Comparison of ENCODE assay signal across 1 cellular context in genomic region chr11:34339149-34340064, GRCh38.
TF ChIP-seq lines count a peak whose summit lies in the region.

No MANE protein-coding gene starts in this region.

TF ChIP-seq in HepG2, 621 proteins besides CTCF, POLR2A, EP300 and RAD21 (continued from another document and continues in another):
- no peak for TF ChIP-seq ZBTB2 (CRISPR knock-in tag; IDR thresholded peaks at IDR 0.05; ENCODE audit: low read depth)
- TF ChIP-seq ZMAT5 (CRISPR knock-in tag; IDR thresholded peaks at IDR 0.05; ENCODE audit: borderline replicate concordance, low read depth): no peak
- TF ChIP-seq TBL1XR1 (IDR thresholded peaks at IDR 0.05; ENCODE audit: borderline replicate concordance, low read length, partially characterized antibody): no peak
- TF ChIP-seq ZKSCAN5 (CRISPR knock-in tag; IDR thresholded peaks at IDR 0.05): no peak
- no peak for TF ChIP-seq SIN3B (IDR thresholded peaks at IDR 0.05; ENCODE audit: low read length)
- no peak for TF ChIP-seq CHD2 (IDR thresholded peaks at IDR 0.05; ENCODE audit: low read depth, low read length)
- no peak for TF ChIP-seq SMAD3 (CRISPR knock-in tag; IDR thresholded peaks at IDR 0.05)
- peak; percentile 78 for TF ChIP-seq ISL2 (CRISPR knock-in tag; IDR thresholded peaks at IDR 0.05)
- TF ChIP-seq RBFOX2 (IDR thresholded peaks at IDR 0.05; ENCODE audit: low read depth, low read length): no peak
- TF ChIP-seq CCAR2 (optimal IDR thresholded peaks at IDR 0.05; ENCODE audit: low read depth, low read length): no peak
- no peak for TF ChIP-seq E2F1 (CRISPR knock-in tag; IDR thresholded peaks at IDR 0.05)
- TF ChIP-seq ZNF256 (CRISPR knock-in tag; conservative IDR thresholded peaks at IDR 0.05): no peak
- TF ChIP-seq ZFP82 (CRISPR knock-in tag; IDR thresholded peaks at IDR 0.05; ENCODE audit: borderline replicate concordance): no peak
- no peak for TF ChIP-seq ATF7 (IDR thresholded peaks at IDR 0.05)
- TF ChIP-seq ATF7 (CRISPR knock-in tag; IDR thresholded peaks at IDR 0.05): no peak
- TF ChIP-seq GMEB2 (CRISPR knock-in tag; IDR thresholded peaks at IDR 0.05; ENCODE audit: low read depth): no peak
- TF ChIP-seq NRL (CRISPR knock-in tag; IDR thresholded peaks at IDR 0.05; ENCODE audit: borderline replicate concordance): no peak
- no peak for TF ChIP-seq TBX3 (IDR thresholded peaks at IDR 0.05; ENCODE audit: borderline replicate concordance)
- TF ChIP-seq TOE1 (CRISPR knock-in tag; IDR thresholded peaks at IDR 0.05): no peak
- TF ChIP-seq JUND (CRISPR knock-in tag; IDR thresholded peaks at IDR 0.05): no peak
- peak; percentile 76; the same call in 1 of the 2 replicates for TF ChIP-seq RXRA (CRISPR knock-in tag; IDR thresholded peaks at IDR 0.05)
- TF ChIP-seq ZNF333 (CRISPR knock-in tag; IDR thresholded peaks at IDR 0.05; ENCODE audit: borderline replicate concordance): no peak
- 0 out of 2 replicates have a peak, but pooled peaks have one; percentile 19 for TF ChIP-seq ZNF205 (CRISPR knock-in tag; IDR thresholded peaks at IDR 0.05)
- no peak for TF ChIP-seq DMTF1 (CRISPR knock-in tag; IDR thresholded peaks at IDR 0.05)
- TF ChIP-seq MXD1 (CRISPR knock-in tag; IDR thresholded peaks at IDR 0.05): no peak
- no peak for TF ChIP-seq ZNF138 (CRISPR knock-in tag; IDR thresholded peaks at IDR 0.05; ENCODE audit: low read depth)
- peak; percentile 83; the same call in 1 of the 2 replicates for TF ChIP-seq HMG20A (CRISPR knock-in tag; IDR thresholded peaks at IDR 0.05; ENCODE audit: borderline replicate concordance)
- 0 out of 2 replicates have a peak, but pooled peaks have one; percentile 49 for TF ChIP-seq UBTF (CRISPR knock-in tag; IDR thresholded peaks at IDR 0.05)
- TF ChIP-seq ZNF512B (CRISPR knock-in tag; IDR thresholded peaks at IDR 0.05; ENCODE audit: borderline replicate concordance): 0 out of 2 replicates have a peak, but pooled peaks have one; percentile 56
- TF ChIP-seq ZNF20 (CRISPR knock-in tag; IDR thresholded peaks at IDR 0.05): no peak
- TF ChIP-seq HMGXB4 (CRISPR knock-in tag; IDR thresholded peaks at IDR 0.05; ENCODE audit: borderline replicate concordance in 1 of 2, low read depth in 1 of 2): peak in 1 of 2 experiments; percentile 61; a peak in 1 of 4 replicates
- no peak for TF ChIP-seq ZNF160 (CRISPR knock-in tag; IDR thresholded peaks at IDR 0.05)
- TF ChIP-seq HDAC2 (CRISPR knock-in tag; IDR thresholded peaks at IDR 0.05): peak; percentile 89
- TF ChIP-seq SIN3A (IDR thresholded peaks at IDR 0.05; ENCODE audit: borderline replicate concordance, low read depth, low read length): no peak; the same call in 1 of the 2 replicates
- no peak for TF ChIP-seq ZNF451 (CRISPR knock-in tag; IDR thresholded peaks at IDR 0.05)
- peak; percentile 92 for TF ChIP-seq FOXO1 (CRISPR knock-in tag; IDR thresholded peaks at IDR 0.05)
- TF ChIP-seq SKIL (CRISPR knock-in tag; IDR thresholded peaks at IDR 0.05; ENCODE audit: borderline replicate concordance): peak; percentile 48; the same call in 1 of the 2 replicates
- no peak for TF ChIP-seq ZBED4 (CRISPR knock-in tag; IDR thresholded peaks at IDR 0.05; ENCODE audit: borderline replicate concordance)
- no peak for TF ChIP-seq ZNF496 (CRISPR knock-in tag; IDR thresholded peaks at IDR 0.05; ENCODE audit: insufficient replicate concordance)
